In genomic region chr4:154612472-154613414, GRCh38 we compare ENCODE assay signal across 20 cellular contexts. TPM values are rescaled to one million over a fixed set of nuclear protein-coding genes. Genes with fewer than 3 reads are reported as not detected.
"Had no signal": no experiment of that assay in that cellular context is flagged by ENCODE, and none has a peak within 500 bp of the region (broad histone marks: within the 10 kb centered on the region; RNA-seq: fewer than 3 reads in every experiment).

Gene FGG (minus strand): TSS chr4:154612656. CDS start chr4:154612609, 47 bp downstream.

- H3K27me3 ChIP-seq: tibial nerve, vagina had no signal

- H3K27ac ChIP-seq: esophagus squamous epithelium, tibial nerve, vagina had no signal

- H3K9me3 Mint-ChIP-seq: activated naive CD4-positive, alpha-beta T cell treated with anti-CD3 and anti-CD28 coated beads for 36 hours; activated T-helper 17 cell treated with anti-CD3 and anti-CD28 coated beads, Interleukin-2, amount 50 U/mL, for 72 hours; natural killer cell had no signal

- H3K9me3 ChIP-seq: esophagus squamous epithelium, tibial nerve, vagina had no signal

- DNase-seq: activated CD4-positive, CD25-positive, alpha-beta regulatory T cell treated with anti-CD3 and anti-CD28 coated beads, Interleukin-2, amount 50 U/mL, for 72 hours; activated naive CD4-positive, alpha-beta T cell treated with anti-CD3 and anti-CD28 coated beads for 36 hours; central memory CD4-positive, alpha-beta T cell; cortex of kidney; effector CD4-positive, alpha-beta T cell; esophagus squamous epithelium; glutamatergic neuron; kidney glomerular epithelial cell; natural killer cell; nucleus accumbens; posterior cingulate gyrus; stimulated activated CD4-positive, alpha-beta T cell treated with anti-CD3 and anti-CD28 coated beads, Interleukin-15, amount 100 ng/mL, for 24 hours; stimulated activated CD4-positive, alpha-beta T cell treated with anti-CD3 and anti-CD28 coated beads, Interleukin-4, amount 100 ng/mL, for 1 hour; stimulated activated naive CD4-positive, alpha-beta T cell; substantia nigra had no signal

- ATAC-seq: activated T-helper 17 cell treated with anti-CD3 and anti-CD28 coated beads, Interleukin-2, amount 50 U/mL, for 72 hours; natural killer cell had no signal

- H3K27ac Mint-ChIP-seq: activated naive CD4-positive, alpha-beta T cell treated with anti-CD3 and anti-CD28 coated beads for 36 hours; activated T-helper 17 cell treated with anti-CD3 and anti-CD28 coated beads, Interleukin-2, amount 50 U/mL, for 72 hours; natural killer cell had no signal

- H3K4me1 Mint-ChIP-seq: activated T-helper 17 cell treated with anti-CD3 and anti-CD28 coated beads, Interleukin-2, amount 50 U/mL, for 72 hours had no signal

- H3K4me1 ChIP-seq: esophagus squamous epithelium, tibial nerve, vagina had no signal

- H3K4me3 ChIP-seq: esophagus squamous epithelium, tibial nerve, vagina had no signal

- H3K4me3 Mint-ChIP-seq: activated naive CD4-positive, alpha-beta T cell treated with anti-CD3 and anti-CD28 coated beads for 36 hours; activated T-helper 17 cell treated with anti-CD3 and anti-CD28 coated beads, Interleukin-2, amount 50 U/mL, for 72 hours; natural killer cell had no signal

- H3K36me3 ChIP-seq: esophagus squamous epithelium, tibial nerve, vagina had no signal

- H3K36me3 Mint-ChIP-seq: natural killer cell had no signal

RNA-seq across cellular contexts. Expression of gene FGG, which starts in this region (rescaled TPM):
- total RNA-seq: activated naive CD4-positive, alpha-beta T cell treated with anti-CD3 and anti-CD28 coated beads for 36 hours; activated T-helper 17 cell treated with anti-CD3 and anti-CD28 coated beads, Interleukin-2, amount 50 U/mL, for 72 hours; endothelial cell of umbilical vein; esophagus squamous epithelium; fibroblast of villous mesenchyme; natural killer cell; tibial nerve; vagina had no signal
